ENCODE assay signal across 28 cellular contexts in the genomic region with DNA sequence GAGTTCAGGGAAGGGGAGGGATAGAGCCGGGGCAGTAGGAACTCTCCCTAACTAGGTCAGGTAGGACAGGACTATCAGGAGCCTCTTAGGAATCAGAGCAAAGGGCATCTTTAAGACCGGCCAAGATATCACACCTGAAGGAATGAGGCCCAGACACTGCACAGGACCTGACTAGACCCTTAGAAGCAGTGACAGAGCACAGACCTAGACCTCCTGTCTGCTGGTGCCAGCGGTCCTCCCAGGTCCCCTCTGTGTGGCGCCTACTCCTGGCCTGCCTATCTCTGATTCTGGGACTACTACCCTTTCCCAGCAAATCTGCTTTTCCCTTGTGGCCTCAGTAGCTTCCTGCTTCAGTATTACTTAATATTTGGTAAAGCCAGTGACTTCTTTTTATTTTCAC. TPM values are rescaled to one million over a fixed set of nuclear protein-coding genes. Genes with fewer than 3 reads are reported as not detected.
DNase-seq lines count a peak whose midpoint lies in the region; ATAC-seq, FAIRE-seq and TF ChIP-seq lines count a peak whose summit lies in the region.
"Had no signal": no experiment of that assay in that cellular context is flagged by ENCODE, and none has a peak within 500 bp of the region (broad histone marks: within the 10 kb centered on the region; RNA-seq: fewer than 3 reads in every experiment).

No MANE protein-coding gene starts in this region.

- TF ChIP-seq RAD21 in K562 (CRISPR knock-in tag; conservative IDR thresholded peaks at IDR 0.05 in 1 of 2, IDR thresholded peaks at IDR 0.05 in 1 of 2) = no peak

- H3K27ac Mint-ChIP-seq in naive B cell = peak overlapping the region; percentile 84 to 98 (median 96)
- H3K27ac Mint-ChIP-seq: GM23338 had no signal

- H3K4me1 ChIP-seq in right atrium auricular region (no peaks in the 10 kb centered on the region), heart left ventricle (no peaks in the 10 kb centered on the region), K562 (replicated peaks in 1 of 2; ENCODE audit: control insufficient read depth in 2 of 2, insufficient read depth in 2 of 2, low read length in 2 of 2) (no peaks in the 10 kb centered on the region)
- H3K4me1 ChIP-seq: A549, HAP-1 had no signal

- no TSS peak for BruUV-seq in K562 (replicated peaks; lab: Mats Ljungman, UMichigan)

- TF ChIP-seq CTCF in right atrium auricular region (IDR thresholded peaks at IDR 0.05) (no peak), heart left ventricle (IDR thresholded peaks at IDR 0.05) (no peak), K562 (IDR thresholded peaks at IDR 0.05 in 2 of 3, conservative IDR thresholded peaks at IDR 0.05 in 1 of 3; ENCODE audit: insufficient read depth in 2 of 3, low read depth in 1 of 3, low read length in 3 of 3) (no peak)

- ATAC-seq in heart left ventricle (no peak), K562 (peak; percentile 69), naive B cell (ENCODE audit: low read depth in 2 of 2) (peak in 1 of 2 donors; percentile 21)
- ATAC-seq: A549, GM23338 had no signal

- H3K9me3 ChIP-seq in right atrium auricular region = no peaks in the 10 kb centered on the region
- peaks cover 0 to 9% (median 0%) of the 10 kb centered on the region in 12 donors for H3K9me3 ChIP-seq in heart left ventricle
- H3K9me3 ChIP-seq in K562 (replicated peaks; ENCODE audit: control insufficient read depth, insufficient read depth, low read depth, low read length) = peaks cover 8% of the 10 kb centered on the region; the same call in 1 of the 2 replicates
- H3K9me3 ChIP-seq: A549, HAP-1 had no signal

- no peaks in the 10 kb centered on the region for H3K27me3 Mint-ChIP-seq in naive B cell

- no peaks in the 10 kb centered on the region for H4K20me1 ChIP-seq in K562 (replicated peaks; ENCODE audit: control insufficient read depth, insufficient read depth, low read length)

- no peaks in the 10 kb centered on the region for H3K27me3 ChIP-seq in right atrium auricular region
- peaks cover 0 to 18% (median 0%) of the 10 kb centered on the region in 9 donors for H3K27me3 ChIP-seq in heart left ventricle
- H3K27me3 ChIP-seq in K562 (ENCODE audit: control insufficient read depth in 2 of 2, insufficient read depth in 2 of 2, low read length in 2 of 2) = no peaks in the 10 kb centered on the region; a peak in 1 of 5 replicates

- WGBS in heart left ventricle, 4 donors = 67 to 72% (median 70%) methylated on average over 4 of the region's 4 CpGs
- WGBS in K562 (ENCODE audit: insufficient coverage, low coverage, missing lambda C conversion rate) = 12% methylated on average over 4 of the region's 4 CpGs

- H3K4me1 Mint-ChIP-seq in naive B cell = peaks cover 44 to 63% (median 52%) of the 10 kb centered on the region in 3 donors
- H3K4me1 Mint-ChIP-seq: GM23338 had no signal

- H3K9me1 ChIP-seq in K562 (ENCODE audit: control insufficient read depth, insufficient read depth, low read length) = no peaks in the 10 kb centered on the region

- no peak overlapping the region for H2AFZ ChIP-seq in K562 (ENCODE audit: low read depth, low read length)
- H2AFZ ChIP-seq: GM23338 had no signal

- H3K36me3 Mint-ChIP-seq in naive B cell = peaks cover 8 to 12% of the 10 kb centered on the region in 2 donors

- CTCF ChIA-PET in K562 (lab: Yijun Ruan, JAX; ENCODE audit: low intra/inter-chr PET ratio) = no interaction called here

- no peak for FAIRE-seq in K562 (lab: Jason Lieb, UNC)
- FAIRE-seq: A549, G401.6, GM12892 had no signal

- peak overlapping the region; percentile 19 to 90 (median 78) for H3K4me3 Mint-ChIP-seq in naive B cell
- H3K4me3 Mint-ChIP-seq: CD8-positive, alpha-beta memory T cell; GM23338 had no signal

- POLR2A ChIA-PET in K562 (lab: Yijun Ruan, JAX) = interaction anchor here (1.6 kb wide), 1 partner anchor 9 kb away, joined by 4 read pairs; the partner anchor contains the start of gene TREML2

- H3K9ac ChIP-seq in K562 (ENCODE audit: insufficient read depth in 1 of 2, low read depth in 2 of 2, low read length in 2 of 2) = no peak overlapping the region

- DNase-seq in right atrium auricular region (ENCODE audit: low spot score) (peak; percentile 9), heart left ventricle (no peak), K562 (ENCODE audit: extremely low read depth in 1 of 4, low spot score in 3 of 4) (no peak), naive B cell (no peak), T-helper 9 cell (no peak), medulla oblongata (ENCODE audit: extremely low spot score) (no peak), NCI-H2029 (lab: John Stamatoyannopoulos, UW) (no peak)
- DNase-seq: Calu3; CD8-positive, alpha-beta memory T cell; DMS153; MM.1S; NCI-H1048; NCI-H1417 treated with DMSO at 0.1 percent for 48 hours; NCI-H187 treated with DMSO at 0.1 percent for 48 hours; NCI-H2227 treated with DMSO at 0.1 percent for 48 hours; NCI-H510A treated with DMSO at 0.1 percent for 48 hours; NCI-H748 treated with DMSO at 0.1 percent for 48 hours; NK-92 treated with Interleukin-12 subunit alpha and Interleukin-12 subunit beta, amount 100 ng/mL, for 24 hours; SIG-M5 had no signal

- H3K79me2 ChIP-seq in K562 (ENCODE audit: control insufficient read depth, insufficient read depth, low read length) = no peaks in the 10 kb centered on the region

- H3K9me3 Mint-ChIP-seq in naive B cell = peaks cover 7 to 21% (median 14%) of the 10 kb centered on the region in 7 donors

- in situ Hi-C loops in K562 (cut with MboI) = no loop called here

- no peak overlapping the region for H3K27ac ChIP-seq in right atrium auricular region
- H3K27ac ChIP-seq in heart left ventricle = no peak overlapping the region
- no peak overlapping the region for H3K27ac ChIP-seq in K562 (ENCODE audit: extremely low read depth, low read depth, low read length)
- H3K27ac ChIP-seq: A549, RWPE1 had no signal

- TF ChIP-seq POLR2A in heart left ventricle (IDR thresholded peaks at IDR 0.05) (no peak), K562 (conservative IDR thresholded peaks at IDR 0.05) (no peak)

- intact Hi-C loops in heart left ventricle (cut with DNase I) (no loop called here), K562 (cut with micrococcal nuclease) (no loop called here)

- H3K4me3 ChIP-seq in right atrium auricular region (no peak overlapping the region), heart left ventricle (no peak overlapping the region), K562 (no peak overlapping the region)
- H3K4me3 ChIP-seq: A549, GM23338, HAP-1 had no signal

- no peak for TF ChIP-seq EP300 in K562 (IDR thresholded peaks at IDR 0.05; ENCODE audit: low read length)

- H3K4me2 ChIP-seq in K562 (ENCODE audit: insufficient read depth, low read length) = no peak overlapping the region
- H3K4me2 ChIP-seq: A549, GM23338 had no signal

- no peaks in the 10 kb centered on the region for H3K36me3 ChIP-seq in right atrium auricular region
- H3K36me3 ChIP-seq in heart left ventricle = no peaks in the 10 kb centered on the region
- no peaks in the 10 kb centered on the region for H3K36me3 ChIP-seq in K562 (ENCODE audit: control insufficient read depth, insufficient read depth, low read length)
- H3K36me3 ChIP-seq: HAP-1 had no signal

RNA-seq across cellular contexts. Expression of gene TREML2, which starts 9.0 kb away (rescaled TPM):
- under 1 TPM in 1 of 2 donors, not detected in 1; 0.12 TPM for total RNA-seq in right atrium auricular region
- under 1 TPM in 4 of 9 donors, not detected in 5; 0.07 to 0.32 (median 0.09) TPM for total RNA-seq in heart left ventricle
- under 1 TPM in 1 of 2 donors, not detected in 1; 0.07 TPM for polyA plus RNA-seq in heart left ventricle
- 1.7 and 1.9 TPM in 2 replicates for total RNA-seq in K562 (2011; cell fraction: chromatin; rRNA removed; ENCODE audit: low replicate concordance)
- total RNA-seq in K562 (2011; cell fraction: nucleolus; rRNA removed) = 2.0 and 4.3 TPM in 2 replicates
- total RNA-seq in K562 (2011; cell fraction: nucleoplasm; rRNA removed) = 3.6 and 4.0 TPM in 2 replicates
- total RNA-seq in K562 (2014; rRNA removed) = 1.8 and 2.6 TPM in 2 replicates
- total RNA-seq in K562 (2014; rRNA removed; fragmentation: Illumina TruSeq; extraction: Trizol) = 1.2 and 1.4 TPM in 2 replicates
- total RNA-seq in K562 (2015; rRNA removed; fragmentation: Illumina TruSeq; extraction: Trizol) = 0.62 and 0.64 TPM in 2 replicates
- total RNA-seq in K562 (2021) = 1.9 and 2.2 TPM in 2 replicates
- 0.34 and 0.86 TPM in 2 replicates for polyA plus RNA-seq in K562 (2011; rRNA removed)
- 0.34 and 1.5 TPM in 2 replicates for polyA plus RNA-seq in K562 (2011; cell fraction: cytosol; rRNA removed)
- polyA plus RNA-seq in K562 (2011; cell fraction: nucleus; rRNA removed) = 0.11 and 0.46 TPM in 2 replicates
- 2.1 and 7.3 TPM in 2 replicates for polyA plus RNA-seq in K562 (2012)
- 2.9 and 3.3 TPM in 2 replicates for polyA plus RNA-seq in K562 (2014; fragmentation: Illumina TruSeq; extraction: Trizol)
- polyA plus RNA-seq in K562 (2014; fragmentation: Nextera tagmentation; extraction: Ambion mirVana) = under 1 TPM; 0.20 to 0.27 TPM
- 1.3 and 1.6 TPM in 2 replicates for polyA plus RNA-seq in K562 (2014; rRNA removed)
- polyA minus RNA-seq in K562 (2011; rRNA and poly(A)+ RNA removed) = 0.39 and 1.2 TPM in 2 replicates
- 0.76 TPM in 1 of 2 replicates, not detected in the other for polyA minus RNA-seq in K562 (2011; cell fraction: cytosol; rRNA and poly(A)+ RNA removed)
- 0.11 and 0.54 TPM in 2 replicates for polyA minus RNA-seq in K562 (2011; cell fraction: nucleus; rRNA and poly(A)+ RNA removed)
- 100 to 1,000 TPM in 1 of 6 donors, 10 to 100 TPM in 4, 1 to 10 TPM in 1; 9.1 to 124 (median 44.8) TPM for polyA plus RNA-seq in naive B cell (ENCODE audit: low read depth in 6 of 6)
- total RNA-seq: Calu3, Daoy, LHCN-M2 had no signal
- polyA plus RNA-seq: A549, BJ, GM23338 had no signal

RNA-seq across cellular contexts. Expression of gene TREML4, which starts 18.2 kb away (rescaled TPM):
- not detected for total RNA-seq in right atrium auricular region
- total RNA-seq in heart left ventricle = not detected
- under 1 TPM in 1 of 2 donors, not detected in 1; 0.07 TPM for polyA plus RNA-seq in heart left ventricle
- not detected in 2 replicates for total RNA-seq in K562 (2011; cell fraction: chromatin; rRNA removed; ENCODE audit: low replicate concordance)
- total RNA-seq in K562 (2011; cell fraction: nucleolus; rRNA removed) = not detected in 2 replicates
- total RNA-seq in K562 (2011; cell fraction: nucleoplasm; rRNA removed) = not detected in 2 replicates
- total RNA-seq in K562 (2014; rRNA removed) = not detected in 2 replicates
- total RNA-seq in K562 (2014; rRNA removed; fragmentation: Illumina TruSeq; extraction: Trizol) = not detected in 2 replicates
- not detected in 2 replicates for total RNA-seq in K562 (2015; rRNA removed; fragmentation: Illumina TruSeq; extraction: Trizol)
- total RNA-seq in K562 (2021) = not detected in 2 replicates
- not detected in 2 replicates for polyA plus RNA-seq in K562 (2011; rRNA removed)
- not detected in 2 replicates for polyA plus RNA-seq in K562 (2011; cell fraction: cytosol; rRNA removed)
- polyA plus RNA-seq in K562 (2011; cell fraction: nucleus; rRNA removed) = not detected in 2 replicates
- polyA plus RNA-seq in K562 (2012) = not detected in 2 replicates
- polyA plus RNA-seq in K562 (2014; fragmentation: Illumina TruSeq; extraction: Trizol) = not detected in 2 replicates
- polyA plus RNA-seq in K562 (2014; fragmentation: Nextera tagmentation; extraction: Ambion mirVana) = not detected
- polyA plus RNA-seq in K562 (2014; rRNA removed) = not detected in 2 replicates
- polyA minus RNA-seq in K562 (2011; rRNA and poly(A)+ RNA removed) = not detected in 2 replicates
- not detected in 2 replicates for polyA minus RNA-seq in K562 (2011; cell fraction: cytosol; rRNA and poly(A)+ RNA removed)
- polyA minus RNA-seq in K562 (2011; cell fraction: nucleus; rRNA and poly(A)+ RNA removed) = not detected in 2 replicates
- polyA plus RNA-seq in naive B cell (ENCODE audit: low read depth in 6 of 6) = 10 to 100 TPM in 1 of 6 donors, not detected in 5; 25.7 TPM
- total RNA-seq: Calu3; CD8-positive, alpha-beta memory T cell; Daoy; GM23338; LHCN-M2 had no signal
- polyA plus RNA-seq: A549; BJ; CD8-positive, alpha-beta memory T cell; GM23338 had no signal

RNA-seq across cellular contexts. Expression of gene TREM2, which starts 47.1 kb away (rescaled TPM):
- total RNA-seq in right atrium auricular region (1 to 10 TPM; 1.6 to 7.0 TPM), heart left ventricle (10 to 100 TPM in 1 of 9 donors, 1 to 10 TPM in 4, under 1 TPM in 2, not detected in 2; 0.40 to 27.1 (median 1.4) TPM), K562 (2014; rRNA removed) (not detected in 2 replicates), K562 (2014; rRNA removed; fragmentation: Illumina TruSeq; extraction: Trizol) (not detected in 2 replicates), K562 (2015; rRNA removed; fragmentation: Illumina TruSeq; extraction: Trizol) (not detected in 2 replicates), K562 (2021) (not detected in 2 replicates)
- polyA plus RNA-seq in heart left ventricle (1 to 10 TPM in 1 of 2 donors, under 1 TPM in 1; 0.23 to 1.2 TPM), K562 (2011; rRNA removed) (not detected in 2 replicates), K562 (2014; fragmentation: Illumina TruSeq; extraction: Trizol) (not detected in 2 replicates), K562 (2014; fragmentation: Nextera tagmentation; extraction: Ambion mirVana) (not detected), K562 (2014; rRNA removed) (not detected in 2 replicates), naive B cell (ENCODE audit: low read depth in 6 of 6) (under 1 TPM in 2 of 6 donors, not detected in 4; 0.38 to 0.57 TPM)
- total RNA-seq in K562 (2011; cell fraction: chromatin; rRNA removed; ENCODE audit: low replicate concordance) = not detected in 2 replicates
- not detected in 2 replicates for total RNA-seq in K562 (2011; cell fraction: nucleolus; rRNA removed)
- not detected in 2 replicates for total RNA-seq in K562 (2011; cell fraction: nucleoplasm; rRNA removed)
- not detected in 2 replicates for polyA plus RNA-seq in K562 (2011; cell fraction: cytosol; rRNA removed)
- polyA plus RNA-seq in K562 (2011; cell fraction: nucleus; rRNA removed) = not detected in 2 replicates
- polyA plus RNA-seq in K562 (2012) = not detected in 2 replicates
- not detected in 2 replicates for polyA minus RNA-seq in K562 (2011; rRNA and poly(A)+ RNA removed)
- polyA minus RNA-seq in K562 (2011; cell fraction: cytosol; rRNA and poly(A)+ RNA removed) = not detected in 2 replicates
- not detected in 2 replicates for polyA minus RNA-seq in K562 (2011; cell fraction: nucleus; rRNA and poly(A)+ RNA removed)
- total RNA-seq: Calu3, Daoy, GM23338, LHCN-M2 had no signal
- polyA plus RNA-seq: A549; BJ; CD8-positive, alpha-beta memory T cell; GM23338 had no signal

RNA-seq across cellular contexts. Expression of gene TREML1, which starts 55.8 kb away (rescaled TPM):
- not detected for total RNA-seq in right atrium auricular region
- total RNA-seq in heart left ventricle = under 1 TPM in 1 of 9 donors, not detected in 8; 0.29 TPM
- under 1 TPM in 1 of 2 donors, not detected in 1; 0.07 TPM for polyA plus RNA-seq in heart left ventricle
- not detected in 2 replicates for total RNA-seq in K562 (2011; cell fraction: chromatin; rRNA removed; ENCODE audit: low replicate concordance)
- total RNA-seq in K562 (2011; cell fraction: nucleolus; rRNA removed) = not detected in 2 replicates
- not detected in 2 replicates for total RNA-seq in K562 (2011; cell fraction: nucleoplasm; rRNA removed)
- total RNA-seq in K562 (2014; rRNA removed) = not detected in 2 replicates
- total RNA-seq in K562 (2014; rRNA removed; fragmentation: Illumina TruSeq; extraction: Trizol) = not detected in 2 replicates
- total RNA-seq in K562 (2015; rRNA removed; fragmentation: Illumina TruSeq; extraction: Trizol) = not detected in 2 replicates
- total RNA-seq in K562 (2021) = not detected in 2 replicates
- polyA plus RNA-seq in K562 (2011; rRNA removed) = not detected in 2 replicates
- polyA plus RNA-seq in K562 (2011; cell fraction: cytosol; rRNA removed) = not detected in 2 replicates
- not detected in 2 replicates for polyA plus RNA-seq in K562 (2011; cell fraction: nucleus; rRNA removed)
- not detected in 2 replicates for polyA plus RNA-seq in K562 (2012)
- polyA plus RNA-seq in K562 (2014; fragmentation: Illumina TruSeq; extraction: Trizol) = not detected in 2 replicates
- polyA plus RNA-seq in K562 (2014; fragmentation: Nextera tagmentation; extraction: Ambion mirVana) = not detected
- not detected in 2 replicates for polyA plus RNA-seq in K562 (2014; rRNA removed)
- polyA minus RNA-seq in K562 (2011; rRNA and poly(A)+ RNA removed) = not detected in 2 replicates
- not detected in 2 replicates for polyA minus RNA-seq in K562 (2011; cell fraction: cytosol; rRNA and poly(A)+ RNA removed)
- not detected in 2 replicates for polyA minus RNA-seq in K562 (2011; cell fraction: nucleus; rRNA and poly(A)+ RNA removed)
- polyA plus RNA-seq in naive B cell (ENCODE audit: low read depth in 6 of 6) = 1 to 10 TPM in 5 of 6 donors, not detected in 1; 1.6 to 7.5 (median 5.4) TPM
- total RNA-seq: Calu3; CD8-positive, alpha-beta memory T cell; Daoy; GM23338; LHCN-M2 had no signal
- polyA plus RNA-seq: A549; BJ; CD8-positive, alpha-beta memory T cell; GM23338 had no signal
